21 cellular contexts compared by ENCODE assay signal in the genomic region with DNA sequence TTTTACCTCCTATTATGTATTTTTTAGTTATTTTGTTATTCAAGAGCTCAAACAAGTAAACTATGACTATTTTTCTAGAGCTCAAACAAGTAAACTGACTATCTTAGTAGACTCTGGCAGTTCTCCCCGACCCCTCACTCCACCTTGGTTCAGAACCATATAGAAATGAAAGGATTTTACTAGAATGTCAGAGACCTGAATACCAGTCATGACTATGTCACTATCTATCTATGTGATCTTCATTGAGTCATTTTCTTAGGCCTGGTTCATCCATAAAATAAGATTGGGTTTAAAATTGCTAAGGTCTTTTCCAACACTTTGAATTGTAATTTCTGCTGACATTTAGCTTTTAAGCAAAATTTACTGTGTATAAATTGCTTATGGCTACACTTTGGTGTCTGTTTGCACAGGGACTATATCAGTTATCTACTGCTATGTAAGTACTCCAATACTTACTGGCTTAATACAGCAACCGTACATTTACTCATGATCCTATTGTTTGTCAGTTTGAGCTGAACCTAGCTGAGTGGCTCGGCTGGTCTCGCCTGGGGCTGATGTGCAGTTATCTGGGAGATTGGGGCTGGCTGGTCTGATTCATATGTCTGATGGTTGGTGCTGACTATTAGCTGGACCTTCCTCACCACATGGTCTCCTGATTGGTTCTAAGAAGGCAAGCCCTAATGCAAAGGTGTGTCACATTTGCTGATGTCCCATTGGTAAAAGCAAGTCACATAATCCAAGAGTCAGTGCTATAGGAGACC. TPM values are rescaled to one million over a fixed set of nuclear protein-coding genes. Genes with fewer than 3 reads are reported as not detected.
DNase-seq lines count a peak whose midpoint lies in the region; ATAC-seq and TF ChIP-seq lines count a peak whose summit lies in the region.
"Had no signal": no experiment of that assay in that cellular context is flagged by ENCODE, and none has a peak within 500 bp of the region (broad histone marks: within the 10 kb centered on the region; RNA-seq: fewer than 3 reads in every experiment).

No MANE protein-coding gene starts in this region.

- H3K4me1 ChIP-seq in GM23248 (ENCODE audit: insufficient read depth) = peaks cover 21% of the 10 kb centered on the region
- peaks cover 0 to 2% of the 10 kb centered on the region in 2 experiments for H3K4me1 ChIP-seq in trophoblast cell (ENCODE audit: control insufficient read depth in 1 of 2, insufficient read depth in 2 of 2, low read length in 2 of 2)

- H3K4me3 ChIP-seq in GM23248 = no peak overlapping the region
- no peak overlapping the region for H3K4me3 ChIP-seq in trophoblast cell (ENCODE audit: low read depth, low read length)
- H3K4me3 ChIP-seq: right atrium auricular region, upper lobe of left lung had no signal

- H3K9me2 ChIP-seq in GM23248 (ENCODE audit: insufficient read depth) = no peaks in the 10 kb centered on the region

- H2BK120ac ChIP-seq in trophoblast cell (ENCODE audit: insufficient read depth, low read length, poor library complexity) = no peak overlapping the region

- peaks cover 86% of the 10 kb centered on the region for H3K4me1 Mint-ChIP-seq in activated naive CD8-positive, alpha-beta T cell (ENCODE audit: low read depth)
- peaks cover 70% of the 10 kb centered on the region for H3K4me1 Mint-ChIP-seq in activated naive CD8-positive, alpha-beta T cell treated with anti-CD3 and anti-CD28 coated beads for 36 hours
- peaks cover 69% of the 10 kb centered on the region for H3K4me1 Mint-ChIP-seq in activated B cell treated with CpG ODN at 0.5 μM for 24 hours

- in situ Hi-C loops in GM23248 (cut with MboI) = no loop called here
- in situ Hi-C loops in G401 (cut with HindIII; ENCODE audit: low sequenced_read_pairs) = no loop called here

- CTCF ChIA-PET in activated B cell treated with CpG ODN at 0.5 μM for 24 hours (lab: Charles Lee) = interaction anchor here (1.0 kb wide), 1 partner anchor 37 kb away, joined by 4 read pairs; no protein-coding TSS in a partner anchor

- no peak overlapping the region for H3K4ac ChIP-seq in trophoblast cell (ENCODE audit: low read depth, low read length)

- H3K9ac ChIP-seq in GM23248 = no peak overlapping the region
- no peak overlapping the region for H3K9ac ChIP-seq in trophoblast cell (ENCODE audit: low read length)

- no peak overlapping the region for H4K8ac ChIP-seq in trophoblast cell (ENCODE audit: low read depth, low read length)

- no peak for ATAC-seq in activated B cell treated with CpG ODN at 0.5 μM for 24 hours (ENCODE audit: low read depth)
- ATAC-seq: Right ventricle myocardium inferior had no signal

- no peaks in the 10 kb centered on the region for H3K27me3 Mint-ChIP-seq in activated naive CD8-positive, alpha-beta T cell
- no peaks in the 10 kb centered on the region for H3K27me3 Mint-ChIP-seq in activated naive CD8-positive, alpha-beta T cell treated with anti-CD3 and anti-CD28 coated beads for 36 hours
- H3K27me3 Mint-ChIP-seq in activated B cell treated with CpG ODN at 0.5 μM for 24 hours = no peaks in the 10 kb centered on the region
- H3K27me3 Mint-ChIP-seq: IgD-negative memory B cell had no signal

- no peaks in the 10 kb centered on the region for H3K79me1 ChIP-seq in trophoblast cell (ENCODE audit: low read length)

- H3F3A ChIP-seq in GM23248 (ENCODE audit: insufficient read depth) = peaks cover 62% of the 10 kb centered on the region

- peak overlapping the region; percentile 88 for H3K27ac Mint-ChIP-seq in activated naive CD8-positive, alpha-beta T cell
- H3K27ac Mint-ChIP-seq in activated naive CD8-positive, alpha-beta T cell treated with anti-CD3 and anti-CD28 coated beads for 36 hours = no peak overlapping the region
- H3K27ac Mint-ChIP-seq in activated B cell treated with CpG ODN at 0.5 μM for 24 hours = peak overlapping the region; percentile 71
- H3K27ac Mint-ChIP-seq: T-helper 1 cell treated with Interleukin-12 subunit alpha and Interleukin-12 subunit beta and Interleukin-4 antibody, amounts not matched to agents 30 μg/mL and 1 μg/mL, for 36 hours had no signal

- 75 to 81% methylated on average over 4 of the region's 4 CpGs for WGBS in GM23248 (ENCODE audit: low coverage in 1 of 2, low lambda C conversion rate in 2 of 2, missing lambda C conversion rate in 2 of 2), 2 experiments
- no CpG with 5 or more reads among the region's 4 CpGs for WGBS in trophoblast cell (ENCODE audit: extremely low coverage, insufficient coverage, insufficient read length)

- H3K27ac ChIP-seq in GM23248 (peak overlapping the region; percentile 56), trophoblast cell (ENCODE audit: low read depth, low read length) (no peak overlapping the region)
- H3K27ac ChIP-seq: right atrium auricular region, upper lobe of left lung had no signal

- no peaks in the 10 kb centered on the region for H4K20me1 ChIP-seq in GM23248 (ENCODE audit: insufficient read depth)

- H2BK12ac ChIP-seq in trophoblast cell (ENCODE audit: low read length) = no peak overlapping the region

- no peak overlapping the region for H2AK5ac ChIP-seq in trophoblast cell (ENCODE audit: low read length)

- no peak overlapping the region for H3K14ac ChIP-seq in trophoblast cell (ENCODE audit: low read length)

- peaks cover 93% of the 10 kb centered on the region for H3K79me2 ChIP-seq in GM23248 (ENCODE audit: insufficient read depth)
- no peaks in the 10 kb centered on the region for H3K79me2 ChIP-seq in trophoblast cell (ENCODE audit: control insufficient read depth, insufficient read depth, low read length, poor library complexity)

- H3K9me3 ChIP-seq in GM23248 (ENCODE audit: low read depth) = no peaks in the 10 kb centered on the region
- H3K9me3 ChIP-seq in trophoblast cell (ENCODE audit: insufficient read depth, low read depth, low read length) = no peaks in the 10 kb centered on the region
- H3K9me3 ChIP-seq: right atrium auricular region, upper lobe of left lung had no signal

- no peak overlapping the region for H2BK5ac ChIP-seq in trophoblast cell (ENCODE audit: low read depth, low read length, poor library complexity)

- no peaks in the 10 kb centered on the region for H3K9me3 Mint-ChIP-seq in activated naive CD8-positive, alpha-beta T cell (ENCODE audit: low read depth)
- no peaks in the 10 kb centered on the region for H3K9me3 Mint-ChIP-seq in activated naive CD8-positive, alpha-beta T cell treated with anti-CD3 and anti-CD28 coated beads for 36 hours
- H3K9me3 Mint-ChIP-seq in activated B cell treated with CpG ODN at 0.5 μM for 24 hours = no peaks in the 10 kb centered on the region
- H3K9me3 Mint-ChIP-seq: activated naive CD4-positive, alpha-beta T cell treated with anti-CD3 and anti-CD28 coated beads, Interleukin-2, amount 50 U/mL, for 72 hours; IgD-negative memory B cell; T-helper 1 cell treated with Interleukin-12 subunit alpha and Interleukin-12 subunit beta and Interleukin-4 antibody, amounts not matched to agents 30 μg/mL and 1 μg/mL, for 36 hours had no signal

- H3K4me2 ChIP-seq in GM23248 (ENCODE audit: unreplicated experiment) (no peak overlapping the region), trophoblast cell (ENCODE audit: low read length) (no peak overlapping the region)

- DNase-seq in activated naive CD8-positive, alpha-beta T cell treated with anti-CD3 and anti-CD28 coated beads for 36 hours = no peak
- DNase-seq in GM23248 = peak; percentile 56
- no peak for DNase-seq in activated B cell treated with CpG ODN at 0.5 μM for 24 hours
- DNase-seq in trophoblast cell = peak; percentile 54 to 60
- DNase-seq in cerebellar nuclear complex (lab: John Stamatoyannopoulos, UW) = no peak
- DNase-seq in G401 (ENCODE audit: low spot score) = no peak
- DNase-seq in NCI-H2171 (lab: John Stamatoyannopoulos, UW) = no peak
- DNase-seq: activated CD4-positive, CD25-positive, alpha-beta regulatory T cell treated with anti-CD3 and anti-CD28 coated beads, Interleukin-2, amount 50 U/mL, for 72 hours; COR-L47; H7; NCI-H187 treated with DMSO at 0.1 percent for 48 hours; NCI-H510A; nucleus accumbens; stimulated activated naive CD4-positive, alpha-beta T cell treated with Interleukin-2 at 50 U/mL for 16 hours; upper lobe of left lung had no signal

- no peak overlapping the region for H3K23ac ChIP-seq in trophoblast cell (ENCODE audit: low read length)

- H4K91ac ChIP-seq in trophoblast cell (ENCODE audit: low read depth, low read length) = no peak overlapping the region

- H3K36me3 ChIP-seq in GM23248 (ENCODE audit: low read depth) (peaks cover 28% of the 10 kb centered on the region), trophoblast cell (ENCODE audit: control insufficient read depth in 1 of 2, insufficient read depth in 2 of 2, low read length in 2 of 2) (peaks cover 0 to 2% of the 10 kb centered on the region in 2 experiments)
- H3K36me3 ChIP-seq: right atrium auricular region had no signal

- POLR2A ChIA-PET in activated B cell treated with CpG ODN at 0.5 μM for 24 hours (lab: Charles Lee) = interaction anchor here (0.7 kb wide), 1 partner anchor 10 kb away, joined by 6 read pairs; no protein-coding TSS in a partner anchor

- H2AFZ ChIP-seq in GM23248 (no peak overlapping the region), trophoblast cell (ENCODE audit: insufficient read depth, low read length, poor library complexity) (no peak overlapping the region)

- intact Hi-C loops in activated B cell treated with CpG ODN at 0.5 μM for 24 hours (cut with micrococcal nuclease) = loop anchor here (2.0 kb wide), 2 partner anchors 17 to 37 kb away; a partner anchor contains a TSS

- no peak for TF ChIP-seq CTCF in activated B cell treated with CpG ODN at 0.5 μM for 24 hours (IDR thresholded peaks at IDR 0.05)

- H3K27me3 ChIP-seq in GM23248 (replicated peaks; ENCODE audit: insufficient read depth) (no peaks in the 10 kb centered on the region), trophoblast cell (ENCODE audit: insufficient read depth, low read length) (no peaks in the 10 kb centered on the region)
- H3K27me3 ChIP-seq: right atrium auricular region, upper lobe of left lung had no signal

- no peak overlapping the region for H3K18ac ChIP-seq in trophoblast cell (ENCODE audit: low read length)

- H3K4me3 Mint-ChIP-seq in activated naive CD8-positive, alpha-beta T cell = peak overlapping the region; percentile 22
- H3K4me3 Mint-ChIP-seq in activated naive CD8-positive, alpha-beta T cell treated with anti-CD3 and anti-CD28 coated beads for 36 hours = no peak overlapping the region
- no peak overlapping the region for H3K4me3 Mint-ChIP-seq in activated B cell treated with CpG ODN at 0.5 μM for 24 hours
- H3K4me3 Mint-ChIP-seq: T-helper 1 cell treated with Interleukin-12 subunit alpha and Interleukin-12 subunit beta and Interleukin-4 antibody, amounts not matched to agents 30 μg/mL and 1 μg/mL, for 36 hours had no signal

- no peak overlapping the region for H4K12ac ChIP-seq in trophoblast cell (ENCODE audit: low read depth, low read length)

- peaks cover 21% of the 10 kb centered on the region for H3K36me3 Mint-ChIP-seq in activated naive CD8-positive, alpha-beta T cell
- peaks cover 47% of the 10 kb centered on the region for H3K36me3 Mint-ChIP-seq in activated naive CD8-positive, alpha-beta T cell treated with anti-CD3 and anti-CD28 coated beads for 36 hours
- peaks cover 38% of the 10 kb centered on the region for H3K36me3 Mint-ChIP-seq in activated B cell treated with CpG ODN at 0.5 μM for 24 hours (ENCODE audit: low read depth)

RNA-seq across cellular contexts. Expression of a gene that starts 37.0 kb away (rescaled TPM):
- total RNA-seq in activated naive CD8-positive, alpha-beta T cell treated with anti-CD3 and anti-CD28 coated beads for 36 hours = 10 to 100 TPM; 36.1 to 40.2 TPM
- total RNA-seq in GM23248 (2014; rRNA removed; shearing (Covaris generic)) = 18.8 and 21.0 TPM in 2 replicates
- polyA plus RNA-seq in GM23248 (2016; fragmentation: Nextera tagmentation; extraction: Ambion mirVana) = 12.4 and 16.9 TPM in 2 replicates
- total RNA-seq in activated B cell treated with CpG ODN at 0.5 μM for 24 hours = 31.1 and 42.3 TPM in 2 replicates
- polyA plus RNA-seq in trophoblast cell (2013) = 10.9 and 11.3 TPM in 2 replicates
- 6.4 and 10.2 TPM in 2 replicates for total RNA-seq in G401 (2014; rRNA removed; shearing (Covaris generic))

Comparison
In these comparisons a context has a peak if more than half of its experiments do, and no peak if none do; other contexts are left out.
1. DNase-seq: peak in GM23248 (single experiment) and trophoblast cell (2 of 2); none in activated naive CD8-positive, alpha-beta T cell treated with anti-CD3 and anti-CD28 coated beads for 36 hours (single experiment), activated B cell treated with CpG ODN at 0.5 μM for 24 hours (single experiment), cerebellar nuclear complex (0 of 2), G401 (single experiment) and NCI-H2171 (single experiment).